ENCODE assay signal across 8 cellular contexts in the genomic region with DNA sequence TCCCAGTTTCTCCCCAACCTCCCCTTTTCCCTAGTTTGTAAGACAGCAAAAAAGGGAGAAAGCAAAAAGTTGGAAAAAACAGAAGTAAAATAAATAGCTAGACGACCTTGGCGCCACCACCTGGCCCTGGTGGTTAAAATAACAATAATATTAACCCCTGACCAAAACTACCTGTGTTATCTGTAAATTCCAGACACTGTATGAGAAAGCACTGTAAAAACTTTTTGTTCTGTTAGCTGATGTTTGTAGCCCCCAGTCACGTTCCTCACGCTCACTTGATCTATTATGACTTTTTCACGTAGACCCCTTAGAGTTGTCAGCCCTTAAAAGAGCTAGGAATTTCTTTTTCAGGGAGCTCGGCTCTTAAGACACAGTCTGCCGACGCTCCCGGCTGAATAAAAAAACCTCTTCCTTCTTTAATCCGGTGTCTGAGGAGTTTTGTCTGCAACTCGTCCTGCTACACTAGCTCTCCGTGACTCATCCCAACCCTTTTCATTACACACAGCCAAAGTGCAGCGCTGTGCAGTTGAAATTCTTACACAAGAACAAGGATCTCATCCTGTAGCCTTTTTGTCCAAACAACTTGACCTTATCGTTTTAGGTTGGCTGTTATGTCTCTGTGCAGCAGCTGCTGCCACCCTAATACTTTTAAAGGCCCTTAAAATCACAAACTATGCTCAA.
DNase-seq lines count a peak whose midpoint lies in the region; TF ChIP-seq lines count a peak whose summit lies in the region.
"Not testable (repeated sequence)": the region's sequence is repeated elsewhere in the genome, so short reads cannot be mapped to it uniquely, and the experiment has no call there.

No MANE protein-coding gene starts in this region.

- peak overlapping the region in 3 of 4 donors; percentile 42 to 46 (median 43) for H3K27ac ChIP-seq in Peyer's patch
- H3K27ac ChIP-seq in endodermal cell (ENCODE audit: low read depth, low read length), result not testable (repeated sequence)
- H3K27ac ChIP-seq in thyroid gland, result peak overlapping the region; percentile 74 to 79 (median 78)

- H3K9me3 ChIP-seq in Peyer's patch; endodermal cell (ENCODE audit: control insufficient read depth, low read length); thyroid gland: not testable (repeated sequence)

- TF ChIP-seq CTCF in LNCaP clone FGC (IDR thresholded peaks at IDR 0.05; ENCODE audit: control insufficient read depth, extremely low read depth, insufficient read depth) (0 out of 2 replicates have a peak, but pooled peaks have one; percentile 9), endodermal cell (conservative IDR thresholded peaks at IDR 0.05) (peak; percentile 49), thyroid gland (IDR thresholded peaks at IDR 0.05) (peak in 1 of 6 experiments; percentile 4)
- not testable (repeated sequence) for TF ChIP-seq CTCF in Peyer's patch (IDR thresholded peaks at IDR 0.05); foreskin fibroblast (IDR thresholded peaks at IDR 0.05; ENCODE audit: low read depth, low read length); mesothelial cell of epicardium (IDR thresholded peaks at IDR 0.05; ENCODE audit: unreplicated experiment)

- 56 to 68% methylated on average over 5 to 13 of the region's 14 CpGs for WGBS in endodermal cell (ENCODE audit: insufficient coverage in 1 of 2, insufficient read length in 1 of 2), 2 experiments
- 14 to 19% methylated on average over 14 of the region's 14 CpGs for WGBS in thyroid gland, 2 donors

- H3K27me3 ChIP-seq in Peyer's patch; endodermal cell (ENCODE audit: control insufficient read depth, insufficient read depth, low read length, poor library complexity, severe bottlenecking); thyroid gland: not testable (repeated sequence)

- H3K36me3 Mint-ChIP-seq in endodermal cell (ENCODE audit: low read depth); mesothelial cell of epicardium: not testable (repeated sequence)

- not testable (repeated sequence) for H3K4me1 ChIP-seq in Peyer's patch; endodermal cell (ENCODE audit: control insufficient read depth, insufficient read depth, low read length)
- H3K4me1 ChIP-seq in thyroid gland, result peaks cover 9 to 20% of the 10 kb centered on the region in 2 donors

- peak overlapping the region; percentile 64 for H3K27ac Mint-ChIP-seq in endodermal cell
- peak overlapping the region; percentile 27 for H3K27ac Mint-ChIP-seq in mesothelial cell of epicardium

- H3K4me1 Mint-ChIP-seq in endodermal cell (peaks cover 49% of the 10 kb centered on the region), mesothelial cell of epicardium (peaks cover 44% of the 10 kb centered on the region)

- H3K9me3 Mint-ChIP-seq in endodermal cell, mesothelial cell of epicardium: not testable (repeated sequence)

- H3K27me3 Mint-ChIP-seq in endodermal cell (ENCODE audit: insufficient read depth), result not testable (repeated sequence)
- peaks cover 43% of the 10 kb centered on the region for H3K27me3 Mint-ChIP-seq in mesothelial cell of epicardium (ENCODE audit: low read depth)

- H3K4me3 ChIP-seq in LNCaP clone FGC (ENCODE audit: low read depth, low read length); Peyer's patch; endodermal cell (ENCODE audit: low read length); foreskin fibroblast (ENCODE audit: low read depth in 1 of 2, low read length in 2 of 2); thyroid gland (replicated peaks in 1 of 3): not testable (repeated sequence)

- not testable (repeated sequence) for TF ChIP-seq POLR2A in Peyer's patch (IDR thresholded peaks at IDR 0.05)
- peak in 1 of 2 donors; percentile 28 for TF ChIP-seq POLR2A in thyroid gland (IDR thresholded peaks at IDR 0.05)

- not testable (repeated sequence) for H3K4me3 Mint-ChIP-seq in endodermal cell
- peak overlapping the region; percentile 5 for H3K4me3 Mint-ChIP-seq in mesothelial cell of epicardium

- H3K9ac ChIP-seq in endodermal cell (ENCODE audit: extremely low read depth, low read length, poor library complexity, severe bottlenecking), result not testable (repeated sequence)

- intact Hi-C loops in thyroid gland (cut with DNase I), result not testable (repeated sequence)

- not testable (repeated sequence) for H3K36me3 ChIP-seq in Peyer's patch; endodermal cell (ENCODE audit: control insufficient read depth, insufficient read depth, low read length); thyroid gland

- DNase-seq in EL (peak; percentile 2), Peyer's patch (peak in 1 of 3 donors; percentile 65), amniotic epithelial cell (ENCODE audit: low read depth) (peak; percentile 62), foreskin fibroblast (peak; percentile 33 to 48), thyroid gland (peak; percentile 60 to 63)
- DNase-seq in LNCaP clone FGC (ENCODE audit: low read depth); endodermal cell; mesothelial cell of epicardium (ENCODE audit: low spot score in 2 of 2, unreplicated experiment in 2 of 2): not testable (repeated sequence)
